In genomic region chr10:100370561-100370975, GRCh38 we compare ENCODE assay signal across 8 cellular contexts. TPM values are rescaled to one million over a fixed set of nuclear protein-coding genes. Genes with fewer than 3 reads are reported as not detected.
DNase-seq lines count a peak whose midpoint lies in the region; ATAC-seq and TF ChIP-seq lines count a peak whose summit lies in the region.

No MANE protein-coding gene starts in this region.

- peak; percentile 86 for DNase-seq in GF-D8 (lab: John Stamatoyannopoulos, UW)
- peak; percentile 80 for DNase-seq in NOMO-1 treated with dmso at 0.1 percent for 144 hours (lab: John Stamatoyannopoulos, UW; ENCODE audit: unreplicated experiment)
- peak; percentile 28 for DNase-seq in astrocyte of the spinal cord (ENCODE audit: low read depth, low spot score)
- DNase-seq in posterior cingulate gyrus: no peak
- DNase-seq in inferior parietal cortex (ENCODE audit: extremely low spot score): no peak

- peaks cover 27% of the 10 kb centered on the region for H3K4me1 ChIP-seq in mesodermal cell (ENCODE audit: control insufficient read depth, insufficient read depth, low read length, poor library complexity, severe bottlenecking)

- no peak for TF ChIP-seq CTCF in astrocyte of the spinal cord (IDR thresholded peaks at IDR 0.05; ENCODE audit: low read depth, low read length)

- ATAC-seq in GM21390 (IDR thresholded peaks at IDR 0.05; ENCODE audit: unreplicated experiment) (no peak), HG03108 (IDR thresholded peaks at IDR 0.05; ENCODE audit: unreplicated experiment) (no peak)

- intact Hi-C loops in posterior cingulate gyrus (cut with DNase I): no loop called here

- H3K4me3 ChIP-seq in astrocyte of the spinal cord (ENCODE audit: low read depth, low read length) (no peak overlapping the region), mesodermal cell (ENCODE audit: extremely low read depth, insufficient read depth, low read length, poor library complexity, severe bottlenecking) (no peak overlapping the region)

- 82 to 89% methylated on average over 5 of the region's 5 CpGs for WGBS in mesodermal cell (ENCODE audit: insufficient coverage in 2 of 2), 2 experiments

- H3K9me3 ChIP-seq in mesodermal cell (ENCODE audit: control insufficient read depth, low read length): no peaks in the 10 kb centered on the region

- in situ Hi-C loops in astrocyte of the spinal cord (cut with HindIII; ENCODE audit: low sequenced_read_pairs): no loop called here

- peak overlapping the region; percentile 85 for H3K27ac ChIP-seq in mesodermal cell (ENCODE audit: low read depth, low read length, severe bottlenecking)

- no peaks in the 10 kb centered on the region for H3K36me3 ChIP-seq in mesodermal cell (ENCODE audit: control insufficient read depth, insufficient read depth, low read length)

RNA-seq across cellular contexts. Expression of gene SCD, which starts 23.5 kb away (rescaled TPM):
- 627 TPM for polyA plus RNA-seq in mesodermal cell (2013, experiment 1 of 2)
- 566 TPM for polyA plus RNA-seq in mesodermal cell (2013, experiment 2 of 2)

RNA-seq across cellular contexts. Expression of gene PKD2L1, which starts 40.5 kb away (rescaled TPM):
- not detected for polyA plus RNA-seq in mesodermal cell (2013, experiment 1 of 2)
- polyA plus RNA-seq in mesodermal cell (2013, experiment 2 of 2): not detected

Comparison
In these comparisons a context has a peak if more than half of its experiments do, and no peak if none do; other contexts are left out.
1. DNase-seq: peak in GF-D8 (single experiment), NOMO-1 treated with dmso at 0.1 percent for 144 hours (single experiment) and astrocyte of the spinal cord (single experiment); none in posterior cingulate gyrus (0 of 10) and inferior parietal cortex (single experiment).